21 cellular contexts compared by ENCODE assay signal in genomic region chr17:41009936-41010335, GRCh38. TPM values are rescaled to one million over a fixed set of nuclear protein-coding genes. Genes with fewer than 3 reads are reported as not detected.
DNase-seq lines count a peak whose midpoint lies in the region; ATAC-seq, FAIRE-seq and TF ChIP-seq lines count a peak whose summit lies in the region.
"Had no signal": no experiment of that assay in that cellular context is flagged by ENCODE, and none has a peak within 500 bp of the region (broad histone marks: within the 10 kb centered on the region; RNA-seq: fewer than 3 reads in every experiment).

No MANE protein-coding gene starts in this region.

- no peak for FAIRE-seq in A549 (lab: Jason Lieb, UNC)
- FAIRE-seq: A204.1, GM12892, GM18507, H54 had no signal

- H3K4me1 ChIP-seq in A549 (peaks cover 18% of the 10 kb centered on the region; the same call in 2 of the 3 replicates), PC-3 (ENCODE audit: insufficient read depth, low read length) (peaks cover 46% of the 10 kb centered on the region), adipocyte (ENCODE audit: control insufficient read depth, insufficient read depth, low read length) (peaks cover 10% of the 10 kb centered on the region)

- TF ChIP-seq EP300 in A549 (IDR thresholded peaks at IDR 0.05), result no peak

- WGBS in A549 (ENCODE audit: missing lambda C conversion rate), result 90% methylated on average over 1 of the region's 1 CpG

- H3K9me3 ChIP-seq in A549 (no peaks in the 10 kb centered on the region), PC-3 (ENCODE audit: low read length) (no peaks in the 10 kb centered on the region), adipocyte (ENCODE audit: control insufficient read depth, low read length) (no peaks in the 10 kb centered on the region)

- intact Hi-C loops in PC-3 (cut with micrococcal nuclease), result loop anchor here (10.0 kb wide), 2 partner anchors 55 to 95 kb away; partner anchors contain the start of genes KRTAP2-3 and KRTAP2-4

- POLR2A ChIA-PET in A549 (lab: Yijun Ruan, JAX) (no interaction called here), PC-3 (lab: Charles Lee; ENCODE audit: unreplicated experiment) (no interaction called here), T-cell (lab: Charles Lee) (no interaction called here)

- no peaks in the 10 kb centered on the region for H3K36me3 Mint-ChIP-seq in mesothelial cell of epicardium
- H3K36me3 Mint-ChIP-seq in T-cell, result no peaks in the 10 kb centered on the region

- no peak for TF ChIP-seq CTCF in A549 (IDR thresholded peaks at IDR 0.05)
- TF ChIP-seq CTCF in PC-3 (conservative IDR thresholded peaks at IDR 0.05; ENCODE audit: low read depth, low read length), result no peak
- no peak for TF ChIP-seq CTCF in mesothelial cell of epicardium (IDR thresholded peaks at IDR 0.05; ENCODE audit: unreplicated experiment)
- TF ChIP-seq CTCF in omental fat pad (IDR thresholded peaks at IDR 0.05), result no peak

- peaks cover 5% of the 10 kb centered on the region for H3F3A ChIP-seq in PC-3 (ENCODE audit: low read length, unreplicated experiment)

- ATAC-seq in A549 (no peak), PC-3 (no peak), T-cell (replicated peaks in 1 of 4) (no peak), omental fat pad (ENCODE audit: low FRiP score) (no peak)

- H3K27ac Mint-ChIP-seq in mesothelial cell of epicardium (peak overlapping the region; percentile 84), T-cell (no peak overlapping the region)
- H3K27ac Mint-ChIP-seq: CD4-positive, alpha-beta T cell had no signal

- H3K4me3 ChIP-seq in A549 (no peak overlapping the region), PC-3 (ENCODE audit: low read length) (no peak overlapping the region), adipocyte (ENCODE audit: low read length) (no peak overlapping the region)
- H3K4me3 ChIP-seq: GM23248 had no signal

- no TSS peak for BruUV-seq in PC-3 (replicated peaks; lab: Mats Ljungman, UMichigan)

- H3K4me1 Mint-ChIP-seq in mesothelial cell of epicardium (peaks cover 32% of the 10 kb centered on the region), T-cell (no peaks in the 10 kb centered on the region)

- H3K27ac ChIP-seq in A549 (no peak overlapping the region), PC-3 (ENCODE audit: low read length) (peak overlapping the region; percentile 28)
- H3K27ac ChIP-seq: C4-2B, GM23248 had no signal

- H3K9ac ChIP-seq in PC-3 (ENCODE audit: low read length) (no peak overlapping the region), adipocyte (ENCODE audit: low read length) (no peak overlapping the region)
- H3K9ac ChIP-seq: GM23248 had no signal

- 0 out of 3 replicates have a peak overlapping the region, but pooled peaks have one; percentile 8 for H3K4me2 ChIP-seq in A549
- H3K4me2 ChIP-seq in PC-3 (ENCODE audit: low read length), result peak overlapping the region; percentile 31

- H3K9me3 Mint-ChIP-seq in mesothelial cell of epicardium (no peaks in the 10 kb centered on the region), T-cell (no peaks in the 10 kb centered on the region)
- H3K9me3 Mint-ChIP-seq: CD4-positive, alpha-beta T cell had no signal

- H4K20me1 ChIP-seq in PC-3 (ENCODE audit: low read length), result no peaks in the 10 kb centered on the region

- TF ChIP-seq RAD21 in A549 (conservative IDR thresholded peaks at IDR 0.05 in 1 of 2, IDR thresholded peaks at IDR 0.05 in 1 of 2), result no peak

- H2AFZ ChIP-seq in PC-3 (ENCODE audit: low read length), result no peak overlapping the region
- H2AFZ ChIP-seq: GM23248 had no signal

- H3K4me3 Mint-ChIP-seq in mesothelial cell of epicardium (no peak overlapping the region), T-cell (no peak overlapping the region)
- H3K4me3 Mint-ChIP-seq: CD4-positive, alpha-beta T cell had no signal

- H3K79me2 ChIP-seq in PC-3 (ENCODE audit: low read length), result no peaks in the 10 kb centered on the region

- no peaks in the 10 kb centered on the region for H3K9me2 ChIP-seq in PC-3 (replicated peaks; ENCODE audit: low read length)

- H3K27me3 ChIP-seq in PC-3 (ENCODE audit: low read length) (no peaks in the 10 kb centered on the region), adipocyte (replicated peaks; ENCODE audit: control insufficient read depth, insufficient read depth, low read length) (no peaks in the 10 kb centered on the region)

- H3K36me3 ChIP-seq in PC-3 (ENCODE audit: low read depth, low read length), result no peaks in the 10 kb centered on the region
- no peaks in the 10 kb centered on the region for H3K36me3 ChIP-seq in adipocyte (ENCODE audit: control insufficient read depth, insufficient read depth, low read length, severe bottlenecking)

- CTCF ChIA-PET in A549 (lab: Yijun Ruan, JAX) (interaction anchor here (0.9 to 1.0 kb wide), 2 partner anchors 8 to 539 kb away, joined by 3 read pairs; no protein-coding TSS in a partner anchor), PC-3 (lab: Charles Lee) (interaction anchor here (0.6 kb wide), 1 partner anchor 50 kb away, joined by 3 read pairs; no protein-coding TSS in a partner anchor), T-cell (lab: Charles Lee) (no interaction called here)

- no peak for TF ChIP-seq POLR2A in A549 (IDR thresholded peaks at IDR 0.05; ENCODE audit: low read length)

- DNase-seq in A549 (ENCODE audit: low read depth in 1 of 2, low spot score in 1 of 2) (no peak), PC-3 (no peak), adipocyte (ENCODE audit: low read depth) (peak; percentile 54), mesothelial cell of epicardium (ENCODE audit: low spot score in 2 of 2, unreplicated experiment in 2 of 2) (no peak), T-cell (no peak), inferior parietal cortex (ENCODE audit: extremely low spot score) (no peak), UCSD-AML1 (lab: John Stamatoyannopoulos, UW; ENCODE audit: unreplicated experiment) (no peak), omental fat pad (ENCODE audit: low spot score) (no peak)
- DNase-seq: AML-193; CD4-positive, alpha-beta T cell; DMS153; GDM1; GM23248; HCEC 1CT had no signal

- H3K27me3 Mint-ChIP-seq in mesothelial cell of epicardium (ENCODE audit: low read depth), result no peaks in the 10 kb centered on the region
- no peaks in the 10 kb centered on the region for H3K27me3 Mint-ChIP-seq in T-cell
- H3K27me3 Mint-ChIP-seq: CD4-positive, alpha-beta T cell had no signal

TF ChIP-seq in A549, 52 proteins besides CTCF, POLR2A, EP300 and RAD21 (continues in another document):
- TF ChIP-seq MAZ (IDR thresholded peaks at IDR 0.05; ENCODE audit: borderline replicate concordance, low read depth, low read length) (no peak), ZC3H11A (IDR thresholded peaks at IDR 0.05) (no peak), TP53 (CRISPR knock-in tag; IDR thresholded peaks at IDR 0.05) (no peak), HOXA7 (CRISPR knock-in tag; IDR thresholded peaks at IDR 0.05) (no peak), BHLHE40 (IDR thresholded peaks at IDR 0.05; ENCODE audit: low read depth, low read length) (no peak)
- TF ChIP-seq, protein P1, sequence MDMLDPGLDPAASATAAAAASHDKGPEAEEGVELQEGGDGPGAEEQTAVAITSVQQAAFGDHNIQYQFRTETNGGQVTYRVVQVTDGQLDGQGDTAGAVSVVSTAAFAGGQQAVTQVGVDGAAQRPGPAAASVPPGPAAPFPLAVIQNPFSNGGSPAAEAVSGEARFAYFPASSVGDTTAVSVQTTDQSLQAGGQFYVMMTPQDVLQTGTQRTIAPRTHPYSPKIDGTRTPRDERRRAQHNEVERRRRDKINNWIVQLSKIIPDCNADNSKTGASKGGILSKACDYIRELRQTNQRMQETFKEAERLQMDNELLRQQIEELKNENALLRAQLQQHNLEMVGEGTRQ (IDR thresholded peaks at IDR 0.05), result no peak

RNA-seq across cellular contexts. Expression of gene KRTAP3-1, which starts 1.0 kb away (rescaled TPM):
- not detected in 2 replicates for polyA plus RNA-seq in A549 (2011; rRNA removed)
- not detected in 2 replicates for polyA plus RNA-seq in A549 (2012; cell fraction: cytosol; rRNA removed)
- polyA plus RNA-seq in A549 (2012; cell fraction: nucleus; rRNA removed), result not detected in 2 replicates
- not detected in 3 replicates for polyA plus RNA-seq in A549 (2017; fragmentation: RNase III; extraction: RNeasy Plus Mini Kit Qiagen cat#74134 plus additional on column Dnase treatment)
- polyA minus RNA-seq in A549 (2011; rRNA and poly(A)+ RNA removed), result not detected in 2 replicates
- 1.6 TPM in 1 of 2 replicates, not detected in the other for total RNA-seq in PC-3 (2014; rRNA removed)
- total RNA-seq in mesothelial cell of epicardium, result 0.41 to 1.3 TPM (median 0.95 TPM) in 3 replicates
- total RNA-seq in T-cell, result not detected
- total RNA-seq in omental fat pad, result not detected
- total RNA-seq: CD4-positive, alpha-beta T cell; Daoy; GM23248 had no signal
- polyA plus RNA-seq: BJ, GM23248 had no signal

RNA-seq across cellular contexts. Expression of gene KRTAP3-2, which starts 10.2 kb away (rescaled TPM):
- not detected in 2 replicates for polyA plus RNA-seq in A549 (2011; rRNA removed)
- not detected in 2 replicates for polyA plus RNA-seq in A549 (2012; cell fraction: cytosol; rRNA removed)
- polyA plus RNA-seq in A549 (2012; cell fraction: nucleus; rRNA removed), result not detected in 2 replicates
- not detected in 3 replicates for polyA plus RNA-seq in A549 (2017; fragmentation: RNase III; extraction: RNeasy Plus Mini Kit Qiagen cat#74134 plus additional on column Dnase treatment)
- not detected in 2 replicates for polyA minus RNA-seq in A549 (2011; rRNA and poly(A)+ RNA removed)
- not detected in 2 replicates for total RNA-seq in PC-3 (2014; rRNA removed)
- not detected in 3 replicates for total RNA-seq in mesothelial cell of epicardium
- total RNA-seq in T-cell, result not detected
- total RNA-seq in omental fat pad, result not detected
- total RNA-seq: CD4-positive, alpha-beta T cell; Daoy; GM23248 had no signal
- polyA plus RNA-seq: BJ, GM23248 had no signal

RNA-seq across cellular contexts. Expression of gene KRTAP3-3, which starts 16.0 kb away (rescaled TPM):
- polyA plus RNA-seq in A549 (2011; rRNA removed) (not detected in 2 replicates), A549 (2017; fragmentation: RNase III; extraction: RNeasy Plus Mini Kit Qiagen cat#74134 plus additional on column Dnase treatment) (not detected in 3 replicates)
- polyA plus RNA-seq in A549 (2012; cell fraction: cytosol; rRNA removed), result not detected in 2 replicates
- not detected in 2 replicates for polyA plus RNA-seq in A549 (2012; cell fraction: nucleus; rRNA removed)
- polyA minus RNA-seq in A549 (2011; rRNA and poly(A)+ RNA removed), result not detected in 2 replicates
- total RNA-seq in PC-3 (2014; rRNA removed) (not detected in 2 replicates), mesothelial cell of epicardium (not detected in 3 replicates), T-cell (not detected), omental fat pad (not detected)
- total RNA-seq: CD4-positive, alpha-beta T cell; Daoy; GM23248 had no signal
- polyA plus RNA-seq: BJ, GM23248 had no signal

RNA-seq across cellular contexts. Expression of gene KRTAP1-5, which starts 17.1 kb away (rescaled TPM):
- polyA plus RNA-seq in A549 (2011; rRNA removed) (not detected in 2 replicates), A549 (2017; fragmentation: RNase III; extraction: RNeasy Plus Mini Kit Qiagen cat#74134 plus additional on column Dnase treatment) (not detected in 3 replicates)
- not detected in 2 replicates for polyA plus RNA-seq in A549 (2012; cell fraction: cytosol; rRNA removed)
- 0.06 TPM in 1 of 2 replicates, not detected in the other for polyA plus RNA-seq in A549 (2012; cell fraction: nucleus; rRNA removed)
- polyA minus RNA-seq in A549 (2011; rRNA and poly(A)+ RNA removed), result not detected in 2 replicates
- total RNA-seq in PC-3 (2014; rRNA removed) (0.51 TPM in 1 of 2 replicates, not detected in the other), mesothelial cell of epicardium (not detected in 3 replicates), T-cell (not detected), omental fat pad (not detected)
- total RNA-seq: CD4-positive, alpha-beta T cell; Daoy had no signal

RNA-seq across cellular contexts. Expression of gene KRTAP1-4, which starts 20.1 kb away (rescaled TPM):
- polyA plus RNA-seq in A549 (2011; rRNA removed), result not detected in 2 replicates
- not detected in 2 replicates for polyA plus RNA-seq in A549 (2012; cell fraction: cytosol; rRNA removed)
- polyA plus RNA-seq in A549 (2012; cell fraction: nucleus; rRNA removed), result not detected in 2 replicates
- not detected in 3 replicates for polyA plus RNA-seq in A549 (2017; fragmentation: RNase III; extraction: RNeasy Plus Mini Kit Qiagen cat#74134 plus additional on column Dnase treatment)
- not detected in 2 replicates for polyA minus RNA-seq in A549 (2011; rRNA and poly(A)+ RNA removed)
- not detected in 2 replicates for total RNA-seq in PC-3 (2014; rRNA removed)
- total RNA-seq in mesothelial cell of epicardium, result not detected in 3 replicates
- not detected for total RNA-seq in T-cell
- not detected for total RNA-seq in omental fat pad
- total RNA-seq: CD4-positive, alpha-beta T cell; Daoy; GM23248 had no signal
- polyA plus RNA-seq: BJ, GM23248 had no signal

Comparison
In these comparisons a context has a peak if more than half of its experiments do, and no peak if none do; other contexts are left out.
1. CTCF ChIA-PET loops: an anchor here in A549 (0.9 to 1.0 kb wide) and PC-3 (0.6 kb wide); none called in T-cell.